ENCODE assay signal across 12 cellular contexts in genomic region chr6:165615629-165616028, GRCh38. TPM values are rescaled to one million over a fixed set of nuclear protein-coding genes. Genes with fewer than 3 reads are reported as not detected.
DNase-seq lines count a peak whose midpoint lies in the region; ATAC-seq and TF ChIP-seq lines count a peak whose summit lies in the region.
"Had no signal": no experiment of that assay in that cellular context is flagged by ENCODE, and none has a peak within 500 bp of the region (broad histone marks: within the 10 kb centered on the region; RNA-seq: fewer than 3 reads in every experiment).

No MANE protein-coding gene starts in this region.

- H3K4me1 Mint-ChIP-seq in natural killer cell, result no peaks in the 10 kb centered on the region

- no peak overlapping the region for H3K4me3 Mint-ChIP-seq in natural killer cell

- H3K23ac ChIP-seq in mesendoderm (ENCODE audit: low read length), result no peak overlapping the region

- H3K4me3 ChIP-seq in AG10803 (ENCODE audit: low read length) (no peak overlapping the region), mesendoderm (ENCODE audit: low read length) (no peak overlapping the region), smooth muscle cell (no peak overlapping the region)

- H3K9ac ChIP-seq in mesendoderm (ENCODE audit: low read length) (no peak overlapping the region), smooth muscle cell (ENCODE audit: low read depth) (no peak overlapping the region)

- no peaks in the 10 kb centered on the region for H3K27me3 Mint-ChIP-seq in natural killer cell (ENCODE audit: low read depth in 2 of 2)

- no peaks in the 10 kb centered on the region for H3K79me2 ChIP-seq in mesendoderm (ENCODE audit: control insufficient read depth, insufficient read depth, low read length)
- H3K79me2 ChIP-seq in smooth muscle cell (ENCODE audit: low read depth), result no peaks in the 10 kb centered on the region

- no peak overlapping the region for H2AK5ac ChIP-seq in mesendoderm (ENCODE audit: low read length)

- peaks cover 2 to 5% of the 10 kb centered on the region in 2 donors for H3K9me3 Mint-ChIP-seq in natural killer cell

- no peak overlapping the region for H3K27ac Mint-ChIP-seq in natural killer cell

- TF ChIP-seq POLR2A in erythroblast (IDR thresholded peaks at IDR 0.05; ENCODE audit: low read length), result no peak

- no peaks in the 10 kb centered on the region for H3K79me1 ChIP-seq in mesendoderm (ENCODE audit: low read length)

- no peak for TF ChIP-seq CTCF in AG10803 (conservative IDR thresholded peaks at IDR 0.05; ENCODE audit: low read length)
- TF ChIP-seq CTCF in natural killer cell (IDR thresholded peaks at IDR 0.05), result no peak
- TF ChIP-seq CTCF in smooth muscle cell (IDR thresholded peaks at IDR 0.05; ENCODE audit: borderline replicate concordance, insufficient read depth, poor library complexity, severe bottlenecking), result no peak

- H3K18ac ChIP-seq in mesendoderm (ENCODE audit: low read length), result no peak overlapping the region

- H2AFZ ChIP-seq in smooth muscle cell (ENCODE audit: low read depth), result no peak overlapping the region

- H2BK120ac ChIP-seq in mesendoderm (ENCODE audit: low read depth, low read length), result no peak overlapping the region

- H3K27ac ChIP-seq in mesendoderm (ENCODE audit: low read depth, low read length) (no peak overlapping the region), smooth muscle cell (ENCODE audit: low read depth) (no peak overlapping the region)

- H3K4me1 ChIP-seq in mesendoderm (ENCODE audit: control insufficient read depth, low read depth, low read length) (peaks cover 3% of the 10 kb centered on the region), smooth muscle cell (ENCODE audit: low read depth) (no peaks in the 10 kb centered on the region)
- H3K4me1 ChIP-seq: BE2C had no signal

- H4K20me1 ChIP-seq in smooth muscle cell (ENCODE audit: low read depth), result no peaks in the 10 kb centered on the region

- no peak overlapping the region for H3K56ac ChIP-seq in mesendoderm (ENCODE audit: low read length)

- H3K4me2 ChIP-seq in mesendoderm (ENCODE audit: low read length) (no peak overlapping the region), smooth muscle cell (no peak overlapping the region)

- H3F3A ChIP-seq in smooth muscle cell (ENCODE audit: low read depth), result no peaks in the 10 kb centered on the region

- H4K5ac ChIP-seq in mesendoderm (ENCODE audit: low read length), result no peak overlapping the region

- no peaks in the 10 kb centered on the region for H3K9me3 ChIP-seq in smooth muscle cell (replicated peaks; ENCODE audit: low read depth)
- H3K9me3 ChIP-seq: BE2C had no signal

- intact Hi-C loops in natural killer cell (cut with micrococcal nuclease), result no loop called here

- H3K4ac ChIP-seq in mesendoderm (ENCODE audit: low read depth, low read length), result no peak overlapping the region

- no peak overlapping the region for H4K8ac ChIP-seq in mesendoderm (ENCODE audit: low read depth, low read length)

- DNase-seq in AG10803 (ENCODE audit: low read depth) (peak; percentile 21), astrocyte of the hippocampus (ENCODE audit: low read depth, low spot score) (peak; percentile 10), mesendoderm (peak; percentile 35), natural killer cell (no peak), erythroblast (lab: John Stamatoyannopoulos, UW) (no peak), smooth muscle cell (lab: John Stamatoyannopoulos, UW; ENCODE audit: unreplicated experiment) (no peak), COLO829 (ENCODE audit: low spot score) (no peak)
- DNase-seq: activated CD4-positive, alpha-beta T cell treated with anti-CD3 and anti-CD28 coated beads, Interleukin-2, amount 50 U/mL, for 48 hours; BE2C; MM.1S; SHP77 had no signal

- no peak overlapping the region for H2BK5ac ChIP-seq in mesendoderm (ENCODE audit: low read length)

- no CpG with 5 or more reads among the region's 5 CpGs for WGBS in mesendoderm (ENCODE audit: extremely low coverage, insufficient coverage, low lambda C conversion rate)
- 73% methylated on average over 5 of the region's 5 CpGs for whole genome bisulfite sequencing in smooth muscle cell (ENCODE audit: low lambda C conversion rate)

- H3K36me3 Mint-ChIP-seq in natural killer cell, result no peaks in the 10 kb centered on the region

- no peaks in the 10 kb centered on the region for H3K36me3 ChIP-seq in mesendoderm (ENCODE audit: control insufficient read depth, insufficient read depth, low read length)
- H3K36me3 ChIP-seq in smooth muscle cell (ENCODE audit: low read depth), result no peaks in the 10 kb centered on the region
- H3K36me3 ChIP-seq: BE2C had no signal

- peak; percentile 55 for ATAC-seq in GM21737 (IDR thresholded peaks at IDR 0.05; ENCODE audit: unreplicated experiment)
- no peak for ATAC-seq in natural killer cell

- H3K27me3 ChIP-seq in mesendoderm (ENCODE audit: insufficient read depth, low read length, poor library complexity) (no peaks in the 10 kb centered on the region), smooth muscle cell (ENCODE audit: low read depth) (no peaks in the 10 kb centered on the region)
- H3K27me3 ChIP-seq: BE2C had no signal

- no peak overlapping the region for H2BK15ac ChIP-seq in mesendoderm (replicated peaks; ENCODE audit: low read depth)

RNA-seq across cellular contexts. Expression of gene PDE10A, which starts 47.4 kb away (rescaled TPM):
- polyA plus RNA-seq in mesendoderm (2013, experiment 1 of 2), result 0.94 TPM
- polyA plus RNA-seq in mesendoderm (2013, experiment 2 of 2), result 0.97 TPM
- not detected for total RNA-seq in natural killer cell
- 5.6 and 7.1 TPM in 2 replicates for total RNA-seq in smooth muscle cell
- polyA plus RNA-seq in smooth muscle cell, result 0.11 and 2.0 TPM in 2 replicates

Comparison
In these comparisons a context has a peak if more than half of its experiments do, and no peak if none do; other contexts are left out.
1. DNase-seq: peak in AG10803 (single experiment), astrocyte of the hippocampus (single experiment) and mesendoderm (single experiment); none in natural killer cell (single experiment), erythroblast (0 of 2), smooth muscle cell (single experiment) and COLO829 (single experiment).